Comparison of ENCODE assay signal across 1 cellular context in genomic region chr7:117791877-117792780, GRCh38.
TF ChIP-seq lines count a peak whose summit lies in the region.

No MANE protein-coding gene starts in this region.

TF ChIP-seq in K562, 482 proteins besides CTCF, POLR2A, EP300 and RAD21 (continued from another document and continues in another):
- TF ChIP-seq GABPB2 (CRISPR knock-in tag; conservative IDR thresholded peaks at IDR 0.05) (no peak), MBD2 (IDR thresholded peaks at IDR 0.05; ENCODE audit: borderline replicate concordance, low read depth) (peak; percentile 83), ZNF707 (CRISPR knock-in tag; conservative IDR thresholded peaks at IDR 0.05) (no peak), SMARCE1 (IDR thresholded peaks at IDR 0.05) (peak; percentile 99), PML (IDR thresholded peaks at IDR 0.05; ENCODE audit: low read length) (peak; percentile 98), GATAD2B (IDR thresholded peaks at IDR 0.05; ENCODE audit: borderline replicate concordance) (peak; percentile 84), ETV1 (tag; conservative IDR thresholded peaks at IDR 0.05; ENCODE audit: low read depth) (peak; percentile 69), NCOA4 (IDR thresholded peaks at IDR 0.05; ENCODE audit: partially characterized antibody) (no peak), ZBTB7A (IDR thresholded peaks at IDR 0.05; ENCODE audit: borderline replicate concordance, control insufficient read depth, low read depth, low read length) (no peak), ADNP (tag; IDR thresholded peaks at IDR 0.05) (0 out of 2 replicates have a peak, but pooled peaks have one; percentile 35), LCOR (CRISPR knock-in tag; IDR thresholded peaks at IDR 0.05) (peak; percentile 99), SMAD3 (CRISPR knock-in tag; conservative IDR thresholded peaks at IDR 0.05) (peak; percentile 92), ZNF583 (CRISPR knock-in tag; IDR thresholded peaks at IDR 0.05) (0 out of 2 replicates have a peak, but pooled peaks have one; percentile 43), NR2F6 (CRISPR knock-in tag; IDR thresholded peaks at IDR 0.05) (no peak), HMGXB4 (CRISPR knock-in tag; IDR thresholded peaks at IDR 0.05) (no peak), NELFE (IDR thresholded peaks at IDR 0.05; ENCODE audit: insufficient read depth, insufficient read length) (no peak), ZNF121 (CRISPR knock-in tag; conservative IDR thresholded peaks at IDR 0.05) (no peak), ATF1 (CRISPR knock-in tag; IDR thresholded peaks at IDR 0.05) (no peak), ATF1 (tag; IDR thresholded peaks at IDR 0.05) (peak; percentile 88), FOXJ3 (CRISPR knock-in tag; IDR thresholded peaks at IDR 0.05) (no peak), ATF2 (CRISPR knock-in tag; IDR thresholded peaks at IDR 0.05) (no peak), GATA2 (CRISPR knock-in tag; IDR thresholded peaks at IDR 0.05) (peak; percentile 92), ATF3 (IDR thresholded peaks at IDR 0.05) (peak; percentile 73), ATF3 (CRISPR knock-in tag; conservative IDR thresholded peaks at IDR 0.05) (peak; percentile 78), ZC3H11A (IDR thresholded peaks at IDR 0.05; ENCODE audit: low read depth, low read length) (no peak), ZNF586 (CRISPR knock-in tag; conservative IDR thresholded peaks at IDR 0.05) (0 out of 2 replicates have a peak, but pooled peaks have one; percentile 51), ZBTB2 (IDR thresholded peaks at IDR 0.05) (peak; percentile 77; the same call in 1 of the 2 replicates), MCM2 (IDR thresholded peaks at IDR 0.05; ENCODE audit: low read depth) (no peak), U2AF1 (optimal IDR thresholded peaks at IDR 0.05; ENCODE audit: low read depth, low read length) (no peak), ELF1 (tag; IDR thresholded peaks at IDR 0.05) (peak; percentile 76), CCAR2 (IDR thresholded peaks at IDR 0.05; ENCODE audit: low read depth, low read length) (no peak), NRF1 (conservative IDR thresholded peaks at IDR 0.05 in 1 of 2, IDR thresholded peaks at IDR 0.05 in 1 of 2) (no peak), WHSC1 (IDR thresholded peaks at IDR 0.05; ENCODE audit: low read length) (no peak), SMARCA5 (IDR thresholded peaks at IDR 0.05) (no peak), OTX1 (CRISPR knock-in tag; IDR thresholded peaks at IDR 0.05) (peak; percentile 54), ARHGAP35 (IDR thresholded peaks at IDR 0.05; ENCODE audit: partially characterized antibody) (no peak), PTTG1 (tag; IDR thresholded peaks at IDR 0.05; ENCODE audit: low read depth) (no peak), TCFL5 (CRISPR knock-in tag; conservative IDR thresholded peaks at IDR 0.05) (no peak), C11orf30 (IDR thresholded peaks at IDR 0.05; ENCODE audit: low read depth) (peak; percentile 100), HMG20A (CRISPR knock-in tag; conservative IDR thresholded peaks at IDR 0.05) (no peak), RBM15 (IDR thresholded peaks at IDR 0.05; ENCODE audit: insufficient read depth, low read length) (no peak), MAFF (IDR thresholded peaks at IDR 0.05; ENCODE audit: low read length) (peak; percentile 100), RBFOX2 (IDR thresholded peaks at IDR 0.05; ENCODE audit: low read depth, low read length) (no peak), HDGF (IDR thresholded peaks at IDR 0.05) (0 out of 2 replicates have a peak, but pooled peaks have one; percentile 51), ZHX1 (conservative IDR thresholded peaks at IDR 0.05; ENCODE audit: low read length) (no peak), NFE2L1 (tag; IDR thresholded peaks at IDR 0.05; ENCODE audit: borderline replicate concordance, low read depth) (no peak), MYC (IDR thresholded peaks at IDR 0.05; ENCODE audit: low read depth, low read length) (0 out of 2 replicates have a peak, but pooled peaks have one; percentile 41), MYC (CRISPR knock-in tag; IDR thresholded peaks at IDR 0.05; ENCODE audit: borderline replicate concordance, low read depth) (no peak), SRSF9 (IDR thresholded peaks at IDR 0.05; ENCODE audit: borderline replicate concordance, low read depth, low read length) (no peak)
- TF ChIP-seq, protein P1, sequence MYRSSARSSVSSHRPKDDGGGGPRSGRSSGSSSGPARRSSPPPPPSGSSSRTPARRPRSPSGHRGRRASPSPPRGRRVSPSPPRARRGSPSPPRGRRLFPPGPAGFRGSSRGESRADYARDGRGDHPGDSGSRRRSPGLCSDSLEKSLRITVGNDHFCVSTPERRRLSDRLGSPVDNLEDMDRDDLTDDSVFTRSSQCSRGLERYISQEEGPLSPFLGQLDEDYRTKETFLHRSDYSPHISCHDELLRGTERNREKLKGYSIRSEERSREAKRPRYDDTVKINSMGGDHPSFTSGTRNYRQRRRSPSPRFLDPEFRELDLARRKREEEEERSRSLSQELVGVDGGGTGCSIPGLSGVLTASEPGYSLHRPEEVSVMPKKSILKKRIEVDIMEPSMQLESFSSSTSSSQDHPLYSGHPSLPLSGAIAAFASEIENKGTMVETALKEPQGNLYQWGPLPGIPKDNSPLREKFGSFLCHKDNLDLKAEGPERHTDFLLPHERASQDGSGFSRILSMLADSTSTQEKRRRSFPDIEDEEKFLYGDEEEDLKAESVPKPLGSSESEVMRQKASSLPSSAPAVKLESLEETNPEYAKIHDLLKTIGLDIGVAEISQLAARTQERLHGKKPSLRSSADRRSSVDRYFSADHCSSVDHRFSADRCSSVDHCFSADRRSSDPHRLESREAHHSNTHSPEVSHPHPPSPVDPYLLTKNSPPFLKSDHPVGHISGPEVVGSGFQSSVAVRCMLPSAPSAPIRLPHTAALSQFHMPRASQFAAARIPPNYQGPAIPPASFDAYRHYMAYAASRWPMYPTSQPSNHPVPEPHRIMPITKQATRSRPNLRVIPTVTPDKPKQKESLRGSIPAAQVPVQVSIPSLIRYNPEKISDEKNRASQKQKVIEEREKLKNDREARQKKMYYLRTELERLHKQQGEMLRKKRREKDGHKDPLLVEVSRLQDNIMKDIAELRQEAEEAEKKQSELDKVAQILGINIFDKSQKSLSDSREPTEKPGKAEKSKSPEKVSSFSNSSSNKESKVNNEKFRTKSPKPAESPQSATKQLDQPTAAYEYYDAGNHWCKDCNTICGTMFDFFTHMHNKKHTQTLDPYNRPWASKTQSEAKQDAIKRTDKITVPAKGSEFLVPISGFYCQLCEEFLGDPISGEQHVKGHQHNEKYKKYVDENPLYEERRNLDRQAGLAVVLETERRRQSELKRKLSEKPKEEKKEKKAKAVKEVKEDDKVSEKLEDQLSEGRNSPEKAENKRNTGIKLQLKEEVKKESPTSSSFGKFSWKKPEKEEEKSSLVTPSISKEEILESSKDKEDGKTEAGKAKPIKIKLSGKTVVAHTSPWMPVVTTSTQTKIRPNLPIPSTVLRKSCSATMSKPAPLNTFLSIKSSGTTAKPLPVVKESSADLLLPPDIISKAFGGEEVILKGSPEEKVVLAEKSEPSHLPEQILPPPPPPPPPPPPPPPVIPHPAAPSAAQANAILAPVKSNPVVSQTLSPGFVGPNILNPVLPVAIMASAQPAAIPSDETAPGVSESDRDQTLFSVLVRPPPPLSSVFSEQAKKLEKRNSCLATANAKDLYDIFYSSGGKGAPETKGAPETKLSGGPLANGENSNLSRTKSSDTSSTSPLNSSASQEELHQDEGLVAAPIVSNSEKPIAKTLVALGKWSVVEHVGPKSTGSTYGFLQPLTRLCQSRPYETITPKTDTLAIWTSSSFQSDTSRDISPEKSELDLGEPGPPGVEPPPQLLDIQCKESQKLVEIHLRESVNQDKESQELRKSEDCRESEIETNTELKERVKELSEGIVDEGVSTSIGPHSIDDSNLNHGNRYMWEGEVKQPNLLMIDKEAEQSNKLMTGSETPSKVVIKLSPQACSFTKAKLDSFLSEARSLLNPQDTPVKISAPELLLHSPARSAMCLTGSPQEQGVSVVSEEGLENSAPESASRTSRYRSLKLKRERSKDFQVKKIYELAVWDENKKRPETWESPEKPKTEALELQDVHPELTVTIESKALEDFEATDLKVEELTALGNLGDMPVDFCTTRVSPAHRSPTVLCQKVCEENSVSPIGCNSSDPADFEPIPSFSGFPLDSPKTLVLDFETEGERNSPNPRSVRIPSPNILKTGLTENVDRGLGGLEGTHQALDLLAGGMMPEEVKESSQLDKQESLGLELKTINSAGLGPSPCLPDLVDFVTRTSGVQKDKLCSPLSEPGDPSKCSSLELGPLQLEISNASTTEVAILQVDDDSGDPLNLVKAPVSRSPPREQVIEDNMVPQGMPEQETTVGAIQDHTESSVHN (IDR thresholded peaks at IDR 0.05; ENCODE audit: borderline replicate concordance in 1 of 2, low read depth in 1 of 2): peak in 1 of 2 experiments; percentile 82; a peak in 2 of 4 replicates
- TF ChIP-seq, protein P2, sequence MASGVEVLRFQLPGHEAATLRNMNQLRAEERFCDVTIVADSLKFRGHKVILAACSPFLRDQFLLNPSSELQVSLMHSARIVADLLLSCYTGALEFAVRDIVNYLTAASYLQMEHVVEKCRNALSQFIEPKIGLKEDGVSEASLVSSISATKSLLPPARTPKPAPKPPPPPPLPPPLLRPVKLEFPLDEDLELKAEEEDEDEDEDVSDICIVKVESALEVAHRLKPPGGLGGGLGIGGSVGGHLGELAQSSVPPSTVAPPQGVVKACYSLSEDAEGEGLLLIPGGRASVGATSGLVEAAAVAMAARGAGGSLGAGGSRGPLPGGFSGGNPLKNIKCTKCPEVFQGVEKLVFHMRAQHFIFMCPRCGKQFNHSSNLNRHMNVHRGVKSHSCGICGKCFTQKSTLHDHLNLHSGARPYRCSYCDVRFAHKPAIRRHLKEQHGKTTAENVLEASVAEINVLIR (CRISPR knock-in tag; IDR thresholded peaks at IDR 0.05): peak; percentile 61
- TF ChIP-seq, protein P3, sequence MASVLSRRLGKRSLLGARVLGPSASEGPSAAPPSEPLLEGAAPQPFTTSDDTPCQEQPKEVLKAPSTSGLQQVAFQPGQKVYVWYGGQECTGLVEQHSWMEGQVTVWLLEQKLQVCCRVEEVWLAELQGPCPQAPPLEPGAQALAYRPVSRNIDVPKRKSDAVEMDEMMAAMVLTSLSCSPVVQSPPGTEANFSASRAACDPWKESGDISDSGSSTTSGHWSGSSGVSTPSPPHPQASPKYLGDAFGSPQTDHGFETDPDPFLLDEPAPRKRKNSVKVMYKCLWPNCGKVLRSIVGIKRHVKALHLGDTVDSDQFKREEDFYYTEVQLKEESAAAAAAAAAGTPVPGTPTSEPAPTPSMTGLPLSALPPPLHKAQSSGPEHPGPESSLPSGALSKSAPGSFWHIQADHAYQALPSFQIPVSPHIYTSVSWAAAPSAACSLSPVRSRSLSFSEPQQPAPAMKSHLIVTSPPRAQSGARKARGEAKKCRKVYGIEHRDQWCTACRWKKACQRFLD (CRISPR knock-in tag; IDR thresholded peaks at IDR 0.05): peak; percentile 92; the same call in 1 of the 2 replicates
